ENCODE assay signal across 2 cellular contexts in the genomic region with DNA sequence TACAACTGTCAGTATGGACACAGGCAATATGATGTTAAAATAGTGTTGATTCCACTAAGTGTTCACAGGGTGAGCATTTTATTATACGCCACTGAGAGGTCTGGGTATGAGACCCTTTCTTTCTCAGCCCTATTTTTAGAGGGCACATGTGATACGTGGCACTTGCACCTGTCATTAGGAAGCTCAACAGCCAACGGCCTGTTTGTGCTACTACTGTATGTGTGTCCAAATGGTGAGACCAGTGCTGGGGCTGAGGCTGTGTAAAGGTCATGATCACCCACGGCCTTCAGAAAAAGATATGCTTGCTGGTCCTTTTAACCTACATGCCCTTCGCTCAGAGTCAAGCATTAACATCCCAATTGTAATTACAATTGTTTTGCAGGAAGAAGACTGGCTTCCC.
TF ChIP-seq lines count a peak whose summit lies in the region.

No MANE protein-coding gene starts in this region.

TF ChIP-seq in IMR-90, 13 proteins besides CTCF, POLR2A, EP300 and RAD21:
- TF ChIP-seq SMC3 (IDR thresholded peaks at IDR 0.05; ENCODE audit: low read depth, low read length): no peak
- no peak for TF ChIP-seq MXI1 (IDR thresholded peaks at IDR 0.05; ENCODE audit: borderline replicate concordance, low read depth, low read length)
- TF ChIP-seq, protein P1, sequence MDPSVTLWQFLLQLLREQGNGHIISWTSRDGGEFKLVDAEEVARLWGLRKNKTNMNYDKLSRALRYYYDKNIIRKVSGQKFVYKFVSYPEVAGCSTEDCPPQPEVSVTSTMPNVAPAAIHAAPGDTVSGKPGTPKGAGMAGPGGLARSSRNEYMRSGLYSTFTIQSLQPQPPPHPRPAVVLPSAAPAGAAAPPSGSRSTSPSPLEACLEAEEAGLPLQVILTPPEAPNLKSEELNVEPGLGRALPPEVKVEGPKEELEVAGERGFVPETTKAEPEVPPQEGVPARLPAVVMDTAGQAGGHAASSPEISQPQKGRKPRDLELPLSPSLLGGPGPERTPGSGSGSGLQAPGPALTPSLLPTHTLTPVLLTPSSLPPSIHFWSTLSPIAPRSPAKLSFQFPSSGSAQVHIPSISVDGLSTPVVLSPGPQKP (IDR thresholded peaks at IDR 0.05; ENCODE audit: borderline replicate concordance, low read depth, low read length): no peak
- no peak for TF ChIP-seq MAFK (IDR thresholded peaks at IDR 0.05; ENCODE audit: low read depth, low read length)
- no peak for TF ChIP-seq CHD1 (IDR thresholded peaks at IDR 0.05; ENCODE audit: low read depth, low read length)
- no peak for TF ChIP-seq CEBPB (IDR thresholded peaks at IDR 0.05; ENCODE audit: low read depth, low read length)
- TF ChIP-seq RCOR1 (IDR thresholded peaks at IDR 0.05; ENCODE audit: insufficient replicate concordance, low read length): no peak
- TF ChIP-seq NFE2L2 (IDR thresholded peaks at IDR 0.05; ENCODE audit: low read depth, low read length): no peak
- TF ChIP-seq, protein P2, sequence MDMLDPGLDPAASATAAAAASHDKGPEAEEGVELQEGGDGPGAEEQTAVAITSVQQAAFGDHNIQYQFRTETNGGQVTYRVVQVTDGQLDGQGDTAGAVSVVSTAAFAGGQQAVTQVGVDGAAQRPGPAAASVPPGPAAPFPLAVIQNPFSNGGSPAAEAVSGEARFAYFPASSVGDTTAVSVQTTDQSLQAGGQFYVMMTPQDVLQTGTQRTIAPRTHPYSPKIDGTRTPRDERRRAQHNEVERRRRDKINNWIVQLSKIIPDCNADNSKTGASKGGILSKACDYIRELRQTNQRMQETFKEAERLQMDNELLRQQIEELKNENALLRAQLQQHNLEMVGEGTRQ (IDR thresholded peaks at IDR 0.05; ENCODE audit: low read depth, low read length): no peak
- no peak for TF ChIP-seq RFX5 (IDR thresholded peaks at IDR 0.05; ENCODE audit: low read depth, low read length)
- TF ChIP-seq BHLHE40 (IDR thresholded peaks at IDR 0.05; ENCODE audit: low read depth, low read length): no peak
- TF ChIP-seq FOS (IDR thresholded peaks at IDR 0.05; ENCODE audit: low read depth, low read length): no peak
- TF ChIP-seq MAZ (IDR thresholded peaks at IDR 0.05; ENCODE audit: borderline replicate concordance, low read depth, low read length): no peak

TF ChIP-seq in H1, 55 proteins besides CTCF, POLR2A, EP300 and RAD21:
- no peak for TF ChIP-seq JUN (IDR thresholded peaks at IDR 0.05; ENCODE audit: low read depth, low read length)
- TF ChIP-seq CBX8 (IDR thresholded peaks at IDR 0.05; ENCODE audit: borderline replicate concordance, low read depth, low read length): no peak
TF ChIP-seq in H1: peak in this region for 0.
